Comparison of ENCODE assay signal across 35 cellular contexts in genomic region chr3:87288486-87288885, GRCh38. TPM values are rescaled to one million over a fixed set of nuclear protein-coding genes. Genes with fewer than 3 reads are reported as not detected.
"Had no signal": no experiment of that assay in that cellular context is flagged by ENCODE, and none has a peak within 500 bp of the region (broad histone marks: within the 10 kb centered on the region; RNA-seq: fewer than 3 reads in every experiment).

No MANE protein-coding gene starts in this region.

- H3K9me3 ChIP-seq: ascending aorta had no signal

- H3K27ac ChIP-seq: ascending aorta, cardiac muscle cell, WERI-Rb-1 had no signal

- H3K36me3 ChIP-seq: ascending aorta, cardiac muscle cell, WERI-Rb-1 had no signal

- ATAC-seq: activated CD4-positive, alpha-beta T cell treated with anti-CD3 and anti-CD28 coated beads for 36 hours; activated CD4-positive, CD25-positive, alpha-beta regulatory T cell treated with anti-CD3 and anti-CD28 coated beads, Interleukin-2, amount 50 U/mL, for 24 hours; activated CD8-positive, alpha-beta memory T cell treated with anti-CD3 and anti-CD28 coated beads, Interleukin-2, amount 10 ng/mL, durations not matched to agents 7 days and 5 days; activated CD8-positive, alpha-beta T cell treated with anti-CD3 and anti-CD28 coated beads, Interleukin-2, amount 10 ng/mL, durations not matched to agents 7 days and 5 days; activated naive CD8-positive, alpha-beta T cell treated with anti-CD3 and anti-CD28 coated beads, Interleukin-2, amount 50 U/mL, for 24 hours; WTC11 had no signal

- H3K4me1 ChIP-seq: ascending aorta had no signal

- FAIRE-seq: bronchial epithelial cell had no signal

- H3K27me3 ChIP-seq: ascending aorta, cardiac muscle cell had no signal

- DNase-seq: activated CD4-positive, alpha-beta memory T cell treated with anti-CD3 and anti-CD28 coated beads, Interleukin-2, amount 10 ng/mL, durations not matched to agents 7 days and 5 days; activated CD4-positive, alpha-beta T cell treated with anti-CD3 and anti-CD28 coated beads for 1 hour; activated CD4-positive, alpha-beta T cell treated with anti-CD3 and anti-CD28 coated beads for 36 hours; activated CD4-positive, alpha-beta T cell treated with anti-CD3 and anti-CD28 coated beads for 48 hours; activated CD4-positive, alpha-beta T cell treated with anti-CD3 and anti-CD28 coated beads, Interleukin-2, amount 10 ng/mL, durations not matched to agents 7 days and 5 days; activated CD4-positive, alpha-beta T cell treated with anti-CD3 and anti-CD28 coated beads, Interleukin-2, amount 50 U/mL, for 48 hours; activated CD4-positive, CD25-positive, alpha-beta regulatory T cell; activated CD8-positive, alpha-beta memory T cell treated with anti-CD3 and anti-CD28 coated beads for 24 hours; activated CD8-positive, alpha-beta memory T cell treated with anti-CD3 and anti-CD28 coated beads, Interleukin-2, amount 10 ng/mL, durations not matched to agents 7 days and 5 days; activated CD8-positive, alpha-beta memory T cell treated with anti-CD3 and anti-CD28 coated beads, Interleukin-2, amount 50 U/mL, for 48 hours; activated CD8-positive, alpha-beta T cell treated with anti-CD3 and anti-CD28 coated beads, Interleukin-2, amount 10 ng/mL, durations not matched to agents 7 days and 5 days; activated effector memory CD4-positive, alpha-beta T cell treated with Interleukin-2 at 50 U/mL for 16 hours; activated gamma-delta T cell; activated naive CD4-positive, alpha-beta T cell treated with anti-CD3 and anti-CD28 coated beads, Interleukin-2, amount 10 ng/mL, durations not matched to agents 7 days and 5 days; activated naive CD4-positive, alpha-beta T cell treated with Interleukin-2 at 50 U/mL for 16 hours; activated naive CD8-positive, alpha-beta T cell treated with anti-CD3 and anti-CD28 coated beads, Interleukin-2, amount 10 ng/mL, durations not matched to agents 7 days and 5 days; activated naive CD8-positive, alpha-beta T cell treated with anti-CD3 and anti-CD28 coated beads, Interleukin-2, amount 50 U/mL, for 24 hours; activated T-cell treated with anti-CD3 and anti-CD28 coated beads, Interleukin-2, amount 50 U/mL, for 24 hours; activated T-cell treated with anti-CD3 and anti-CD28 coated beads, Interleukin-2, amount 50 U/mL, for 48 hours; amygdala; anterior cingulate cortex; caudate nucleus; cerebellar nuclear complex; T-helper 1 cell; T-helper 2 cell; T-helper 9 cell; WERI-Rb-1 had no signal

- H3K4me3 ChIP-seq: ascending aorta, cardiac muscle cell had no signal

RNA-seq across cellular contexts. Expression of gene POU1F1, which starts 12.1 kb away (rescaled TPM):
- total RNA-seq: activated CD4-positive, alpha-beta memory T cell treated with anti-CD3 and anti-CD28 coated beads, Interleukin-2, amount 10 ng/mL, durations not matched to agents 7 days and 5 days; activated CD4-positive, alpha-beta T cell treated with anti-CD3 and anti-CD28 coated beads for 36 hours; activated CD4-positive, alpha-beta T cell treated with anti-CD3 and anti-CD28 coated beads, Interleukin-2, amount 10 ng/mL, durations not matched to agents 7 days and 5 days; activated CD8-positive, alpha-beta memory T cell treated with anti-CD3 and anti-CD28 coated beads, Interleukin-2, amount 10 ng/mL, durations not matched to agents 7 days and 5 days; activated CD8-positive, alpha-beta T cell treated with anti-CD3 and anti-CD28 coated beads, Interleukin-2, amount 10 ng/mL, durations not matched to agents 7 days and 5 days; activated naive CD8-positive, alpha-beta T cell treated with anti-CD3 and anti-CD28 coated beads, Interleukin-2, amount 10 ng/mL, durations not matched to agents 7 days and 5 days; activated T-helper 2 cell treated with anti-CD3 and anti-CD28 coated beads, Interferon-gamma antibody, Interleukin-2, Interleukin-4, amounts not matched to agents 10 μg/mL and 5 μg/mL and 100 μg/mL, durations not matched to agents 14 hours and 24 hours and 36 hours; ascending aorta; bronchial epithelial cell; cardiac muscle cell; chondrocyte; WTC11 had no signal
- polyA plus RNA-seq: adipose tissue, cardiac muscle cell had no signal
